14 cellular contexts compared by ENCODE assay signal in genomic region chr9:87080512-87081225, GRCh38.
A peak's percentile ranks its signal among the peaks of the same experiment; 100 is the strongest.
DNase-seq lines count a peak whose midpoint lies in the region; ATAC-seq and TF ChIP-seq lines count a peak whose summit lies in the region.
"Had no signal": no experiment of that assay in that cellular context is flagged by ENCODE, and none has a peak within 500 bp of the region (broad histone marks: within the 10 kb centered on the region; RNA-seq: fewer than 3 reads in every experiment).

No MANE protein-coding gene starts in this region.

- H3K9me2 ChIP-seq in PC-9 (ENCODE audit: insufficient read depth), result no peaks in the 10 kb centered on the region

- H3K4me3 ChIP-seq in H7 (ENCODE audit: insufficient read depth, low read depth, low read length), result no peak overlapping the region
- no peak overlapping the region for H3K4me3 ChIP-seq in PC-9
- no peak overlapping the region for H3K4me3 ChIP-seq in fibroblast of pulmonary artery (replicated peaks; ENCODE audit: low read depth, low read length)
- no peak overlapping the region for H3K4me3 ChIP-seq in neuronal stem cell (ENCODE audit: low read length in 2 of 2)

- no peak overlapping the region for H2BK12ac ChIP-seq in neuronal stem cell (ENCODE audit: low read length)

- BruUV-seq in PC-9 (replicated peaks; lab: Mats Ljungman, UMichigan), result no TSS peak

- H3K36me3 Mint-ChIP-seq in osteocyte (ENCODE audit: unreplicated experiment), result peaks cover 1% of the 10 kb centered on the region

- no peak overlapping the region for H2BK120ac ChIP-seq in neuronal stem cell (ENCODE audit: low read depth, low read length)

- no peak overlapping the region for H3K23ac ChIP-seq in neuronal stem cell (ENCODE audit: low read depth, low read length, poor library complexity)

- no peak overlapping the region for H4K91ac ChIP-seq in neuronal stem cell (ENCODE audit: low read depth, low read length, poor library complexity)

- no peak overlapping the region for H3K9ac ChIP-seq in neuronal stem cell (ENCODE audit: low read depth, low read length, poor library complexity)

- H3K79me2 ChIP-seq in PC-9 (ENCODE audit: low read depth), result no peaks in the 10 kb centered on the region

- H4K20me1 ChIP-seq in PC-9 (ENCODE audit: insufficient read depth), result no peaks in the 10 kb centered on the region

- no peak overlapping the region for H3K4ac ChIP-seq in neuronal stem cell (ENCODE audit: low read length)

- H3K4me1 ChIP-seq in PC-9 (replicated peaks; ENCODE audit: insufficient read depth) (0 out of 2 replicates have a peak, but pooled peaks cover 9% of the 10 kb centered on the region), neuronal stem cell (ENCODE audit: control insufficient read depth in 2 of 2, insufficient read depth in 1 of 2, low read depth in 1 of 2, low read length in 2 of 2) (no peaks in the 10 kb centered on the region)

- ATAC-seq in GM21526 (IDR thresholded peaks at IDR 0.05; ENCODE audit: low FRiP score, unreplicated experiment) (no peak), HG03457 (IDR thresholded peaks at IDR 0.05; ENCODE audit: unreplicated experiment) (no peak)

- H2AK5ac ChIP-seq in neuronal stem cell (ENCODE audit: low read depth, low read length), result no peak overlapping the region

- H2BK15ac ChIP-seq in neuronal stem cell (ENCODE audit: low read length), result no peak overlapping the region

- no peak overlapping the region for H4K8ac ChIP-seq in neuronal stem cell (ENCODE audit: low read depth, low read length)

- H3K27ac Mint-ChIP-seq in osteocyte (ENCODE audit: unreplicated experiment), result peak overlapping the region; percentile 40
- H3K27ac Mint-ChIP-seq: activated T-helper 2 cell treated with anti-CD3 and anti-CD28 coated beads, Interferon-gamma antibody, Interleukin-2, Interleukin-4, amounts not matched to agents 10 μg/mL and 5 μg/mL and 100 μg/mL, durations not matched to agents 14 hours and 24 hours and 36 hours; dendritic cell treated with granulocyte-macrophage colony-stimulating factor and Interleukin-4, amounts not matched to agents 40 ng/mL and 50 ng/mL, for 4 days had no signal

- no peak overlapping the region for H2AFZ ChIP-seq in PC-9
- H2AFZ ChIP-seq in neuronal stem cell (ENCODE audit: low read length), result no peak overlapping the region

- DNase-seq in H7 (peak; percentile 47), PC-9 (no peak), fibroblast of pulmonary artery (ENCODE audit: low read depth) (peak; percentile 86), osteocyte (ENCODE audit: extremely low spot score, unreplicated experiment) (no peak), neuronal stem cell (ENCODE audit: low spot score) (no peak), head of caudate nucleus (no peak)
- DNase-seq: activated CD4-positive, CD25-positive, alpha-beta regulatory T cell; DMS153; NCI-H1048; occipital lobe had no signal

- peaks cover 39% of the 10 kb centered on the region for H3K4me1 Mint-ChIP-seq in osteocyte (ENCODE audit: unreplicated experiment)

- peaks cover 5% of the 10 kb centered on the region for H3K9me3 Mint-ChIP-seq in osteocyte (ENCODE audit: unreplicated experiment)
- H3K9me3 Mint-ChIP-seq: activated T-helper 2 cell treated with anti-CD3 and anti-CD28 coated beads, Interferon-gamma antibody, Interleukin-2, Interleukin-4, amounts not matched to agents 10 μg/mL and 5 μg/mL and 100 μg/mL, durations not matched to agents 14 hours and 24 hours and 36 hours had no signal

- H3K27me3 ChIP-seq in H7 (ENCODE audit: control insufficient read depth, insufficient read depth, low read length) (no peaks in the 10 kb centered on the region), PC-9 (ENCODE audit: insufficient read depth, low read depth) (no peaks in the 10 kb centered on the region), neuronal stem cell (ENCODE audit: control insufficient read depth in 3 of 3, insufficient read depth in 3 of 3, low read depth in 1 of 3, low read length in 3 of 3) (no peaks in the 10 kb centered on the region)

- intact Hi-C loops in PC-9 (cut with micrococcal nuclease; ENCODE audit: unreplicated experiment) (no loop called here), head of caudate nucleus (cut with DNase I) (no loop called here)

- H3K79me1 ChIP-seq in neuronal stem cell (ENCODE audit: low read depth, low read length), result no peaks in the 10 kb centered on the region

- POLR2A ChIA-PET in PC-9 (lab: Charles Lee; ENCODE audit: unreplicated experiment), result no interaction called here

- no peak overlapping the region for H3K4me3 Mint-ChIP-seq in osteocyte (ENCODE audit: unreplicated experiment)
- H3K4me3 Mint-ChIP-seq: dendritic cell treated with granulocyte-macrophage colony-stimulating factor and Interleukin-4, amounts not matched to agents 40 ng/mL and 50 ng/mL, for 4 days had no signal

- no peak overlapping the region for H3K4me2 ChIP-seq in PC-9
- H3K4me2 ChIP-seq in neuronal stem cell (ENCODE audit: insufficient read depth, low read length, poor library complexity, severe bottlenecking), result no peak overlapping the region

- CTCF ChIA-PET in PC-9 (lab: Charles Lee), result no interaction called here

- no CpG with 5 or more reads among the region's 7 CpGs for WGBS in neuronal stem cell (ENCODE audit: extremely low coverage in 2 of 2, insufficient read length in 2 of 2, insufficient replicate concordance in 1 of 2), 2 donors

- H3K27ac ChIP-seq in PC-9 (no peak overlapping the region), neuronal stem cell (replicated peaks; ENCODE audit: low read length) (no peak overlapping the region)

- TF ChIP-seq CTCF in PC-9 (conservative IDR thresholded peaks at IDR 0.05), result peak; percentile 42; the same call in 1 of the 2 replicates
- peak; percentile 44 for TF ChIP-seq CTCF in fibroblast of pulmonary artery (IDR thresholded peaks at IDR 0.05; ENCODE audit: low read length, missing control alignments)
- TF ChIP-seq CTCF in osteocyte (IDR thresholded peaks at IDR 0.05), result peak; percentile 55

- H3K9me3 ChIP-seq in PC-9 (ENCODE audit: insufficient read depth, low read depth) (no peaks in the 10 kb centered on the region; the same call in 1 of the 2 replicates), neuronal stem cell (replicated peaks in 1 of 2; ENCODE audit: control insufficient read depth in 2 of 2, insufficient read depth in 1 of 2, low read depth in 1 of 2, low read length in 2 of 2) (no peaks in the 10 kb centered on the region)

- H3F3A ChIP-seq in PC-9 (ENCODE audit: insufficient read depth, low read depth), result peaks cover 6% of the 10 kb centered on the region; the same call in 1 of the 2 replicates

- H3K14ac ChIP-seq in neuronal stem cell (ENCODE audit: low read length), result no peak overlapping the region

- H3K27me3 Mint-ChIP-seq in osteocyte (ENCODE audit: unreplicated experiment), result no peaks in the 10 kb centered on the region
- H3K27me3 Mint-ChIP-seq: dendritic cell treated with granulocyte-macrophage colony-stimulating factor and Interleukin-4, amounts not matched to agents 40 ng/mL and 50 ng/mL, for 4 days had no signal

- H3K36me3 ChIP-seq in H7 (replicated peaks; ENCODE audit: control insufficient read depth, insufficient read depth, low read length) (no peaks in the 10 kb centered on the region), PC-9 (ENCODE audit: low read depth) (no peaks in the 10 kb centered on the region), neuronal stem cell (replicated peaks in 1 of 2; ENCODE audit: control insufficient read depth in 2 of 2, insufficient read depth in 2 of 2, low read length in 2 of 2) (no peaks in the 10 kb centered on the region)

- H3K18ac ChIP-seq in neuronal stem cell (ENCODE audit: low read length), result no peak overlapping the region

- no peak overlapping the region for H2BK5ac ChIP-seq in neuronal stem cell (ENCODE audit: low read length)

Comparison
In these comparisons a context has a peak if more than half of its experiments do, and no peak if none do; other contexts are left out.
1. DNase-seq: peak in H7 (single experiment) and fibroblast of pulmonary artery (single experiment); none in PC-9 (0 of 2), osteocyte (single experiment), neuronal stem cell (single experiment) and head of caudate nucleus (0 of 42).
2. Peak in every context shown above with its lines, with median percentiles within 50 percentile points of each other: CTCF ChIP-seq.